Comparison of ENCODE assay signal across 18 cellular contexts in the genomic region with DNA sequence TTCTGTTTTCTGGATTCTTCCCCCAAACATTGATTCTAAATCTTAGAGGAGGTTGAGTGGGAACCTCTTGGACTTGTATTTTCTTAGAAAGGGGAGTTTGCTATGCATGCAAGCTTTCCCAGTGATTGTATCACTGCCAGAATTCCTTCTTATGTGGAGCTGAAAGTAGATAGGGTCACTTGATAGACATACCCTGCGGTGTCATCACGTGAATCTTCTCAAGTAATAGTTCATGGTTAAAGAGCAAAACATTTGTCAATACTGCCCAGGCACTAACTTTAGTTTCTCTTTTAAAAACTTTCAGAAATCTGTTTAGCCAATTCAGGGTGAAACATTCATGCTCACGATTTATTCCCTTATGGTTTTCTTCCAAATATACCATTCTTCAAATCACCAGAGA. TPM values are rescaled to one million over a fixed set of nuclear protein-coding genes. Genes with fewer than 3 reads are reported as not detected.
DNase-seq lines count a peak whose midpoint lies in the region; ATAC-seq and TF ChIP-seq lines count a peak whose summit lies in the region.
"Had no signal": no experiment of that assay in that cellular context is flagged by ENCODE, and none has a peak within 500 bp of the region (broad histone marks: within the 10 kb centered on the region; RNA-seq: fewer than 3 reads in every experiment).

No MANE protein-coding gene starts in this region.

- H2AFZ ChIP-seq in OCI-LY3 (ENCODE audit: low read depth, low read length): no peak overlapping the region

- H3K36me3 ChIP-seq in OCI-LY3 (replicated peaks; ENCODE audit: low read depth, low read length): peaks cover 30% of the 10 kb centered on the region

- no peaks in the 10 kb centered on the region for H3K9me3 Mint-ChIP-seq in CD4-positive, alpha-beta T cell
- no peaks in the 10 kb centered on the region for H3K9me3 Mint-ChIP-seq in chondrocyte (ENCODE audit: low read depth)
- H3K9me3 Mint-ChIP-seq: brain had no signal

- peaks cover 51% of the 10 kb centered on the region for H3K79me2 ChIP-seq in OCI-LY3 (ENCODE audit: low read length)

- peaks cover 58% of the 10 kb centered on the region for H3K4me1 Mint-ChIP-seq in CD4-positive, alpha-beta T cell (ENCODE audit: low read depth)
- H3K4me1 Mint-ChIP-seq in chondrocyte (ENCODE audit: low read depth): peaks cover 51% of the 10 kb centered on the region

- ATAC-seq in CD4-positive, alpha-beta T cell (ENCODE audit: poor library complexity): no peak
- ATAC-seq in GM19328 (IDR thresholded peaks at IDR 0.05; ENCODE audit: unreplicated experiment): no peak
- ATAC-seq: left cardiac atrium had no signal

- H3K27ac ChIP-seq in CD4-positive, alpha-beta T cell (ENCODE audit: low read depth, low read length): no peak overlapping the region
- H3K27ac ChIP-seq in OCI-LY3 (ENCODE audit: low read length) (peak overlapping the region; percentile 86), caudate nucleus (ENCODE audit: low read depth, low read length) (no peak overlapping the region)
- H3K27ac ChIP-seq: RWPE1 had no signal

- no peaks in the 10 kb centered on the region for H3K9me3 ChIP-seq in CD4-positive, alpha-beta T cell (ENCODE audit: control insufficient read depth, low read length)
- no peaks in the 10 kb centered on the region for H3K9me3 ChIP-seq in OCI-LY3 (ENCODE audit: insufficient read depth, low read length)

- CTCF ChIA-PET in CD4-positive, alpha-beta T cell (lab: Charles Lee): no interaction called here

- no peak overlapping the region for H3K4me3 Mint-ChIP-seq in CD4-positive, alpha-beta T cell
- no peak overlapping the region for H3K4me3 Mint-ChIP-seq in chondrocyte (ENCODE audit: unreplicated experiment)

- peak overlapping the region; percentile 25 for H3K27ac Mint-ChIP-seq in CD4-positive, alpha-beta T cell
- no peak overlapping the region for H3K27ac Mint-ChIP-seq in chondrocyte (ENCODE audit: unreplicated experiment)

- peaks cover 40% of the 10 kb centered on the region for H4K20me1 ChIP-seq in OCI-LY3 (ENCODE audit: insufficient read depth, low read length)

- H3K27me3 Mint-ChIP-seq in CD4-positive, alpha-beta T cell: no peaks in the 10 kb centered on the region
- H3K27me3 Mint-ChIP-seq in chondrocyte (ENCODE audit: low read depth): peaks cover 2% of the 10 kb centered on the region

- H3K4me3 ChIP-seq in GM08714 (ENCODE audit: low read length) (peak overlapping the region; percentile 17; the same call in 1 of the 2 replicates), OCI-LY3 (ENCODE audit: low read length) (peak overlapping the region; percentile 59), fibroblast of villous mesenchyme (ENCODE audit: low read depth, low read length) (no peak overlapping the region)

- POLR2A ChIA-PET in CD4-positive, alpha-beta T cell (lab: Charles Lee): interaction anchor here (0.8 kb wide), 1 partner anchor 23 kb away, joined by 4 read pairs; no protein-coding TSS in a partner anchor

- intact Hi-C loops in CD4-positive, alpha-beta T cell (cut with DNase I, micrococcal nuclease): loop anchor here in 1 of 2 experiments (10.0 kb wide), 1 partner anchor 551 kb away; a partner anchor contains a TSS

- peak overlapping the region; percentile 55 for H3K9ac ChIP-seq in OCI-LY3 (ENCODE audit: low read length)

- H3K4me2 ChIP-seq in OCI-LY3 (ENCODE audit: low read length): peak overlapping the region; percentile 88

- H3K36me3 Mint-ChIP-seq in CD4-positive, alpha-beta T cell (ENCODE audit: low read depth): peaks cover 7% of the 10 kb centered on the region
- H3K36me3 Mint-ChIP-seq in chondrocyte (ENCODE audit: low read depth): peaks cover 11% of the 10 kb centered on the region

- no peak for DNase-seq in CD4-positive, alpha-beta T cell
- DNase-seq in fibroblast of villous mesenchyme (ENCODE audit: low read depth) (peak; percentile 45), chondrocyte (ENCODE audit: low spot score) (no peak), caudate nucleus (lab: John Stamatoyannopoulos, UW) (no peak)
- DNase-seq: activated CD4-positive, alpha-beta T cell treated with anti-CD3 and anti-CD28 coated beads for 48 hours; activated gamma-delta T cell; hypothalamus; left cardiac atrium; MM.1S; NCI-H2081; posterior cingulate gyrus; small intestine; stimulated activated naive CD4-positive, alpha-beta T cell treated with Interleukin-2 at 50 U/mL for 16 hours had no signal

- H3K4me1 ChIP-seq in OCI-LY3 (ENCODE audit: low read length): peaks cover 85% of the 10 kb centered on the region

- TF ChIP-seq CTCF in CD4-positive, alpha-beta T cell (IDR thresholded peaks at IDR 0.05): no peak
- no peak for TF ChIP-seq CTCF in OCI-LY3 (IDR thresholded peaks at IDR 0.05; ENCODE audit: low read depth, low read length)
- TF ChIP-seq CTCF in fibroblast of villous mesenchyme (IDR thresholded peaks at IDR 0.05; ENCODE audit: insufficient read depth, low read depth, low read length): no peak
- no peak for TF ChIP-seq CTCF in chondrocyte (IDR thresholded peaks at IDR 0.05)

- H3K27me3 ChIP-seq in CD4-positive, alpha-beta T cell (ENCODE audit: control insufficient read depth, insufficient read depth, low read length): no peaks in the 10 kb centered on the region
- no peaks in the 10 kb centered on the region for H3K27me3 ChIP-seq in OCI-LY3 (ENCODE audit: low read depth, low read length)

RNA-seq across cellular contexts. Expression of a gene that starts 6.4 kb away (rescaled TPM):
- 100 to 1,000 TPM; 100 to 101 TPM for total RNA-seq in CD4-positive, alpha-beta T cell
- total RNA-seq in fibroblast of villous mesenchyme (25.4 and 25.5 TPM in 2 replicates), chondrocyte (4.1 to 9.9 TPM (median 8.0 TPM) in 3 replicates)
